In the genomic region with DNA sequence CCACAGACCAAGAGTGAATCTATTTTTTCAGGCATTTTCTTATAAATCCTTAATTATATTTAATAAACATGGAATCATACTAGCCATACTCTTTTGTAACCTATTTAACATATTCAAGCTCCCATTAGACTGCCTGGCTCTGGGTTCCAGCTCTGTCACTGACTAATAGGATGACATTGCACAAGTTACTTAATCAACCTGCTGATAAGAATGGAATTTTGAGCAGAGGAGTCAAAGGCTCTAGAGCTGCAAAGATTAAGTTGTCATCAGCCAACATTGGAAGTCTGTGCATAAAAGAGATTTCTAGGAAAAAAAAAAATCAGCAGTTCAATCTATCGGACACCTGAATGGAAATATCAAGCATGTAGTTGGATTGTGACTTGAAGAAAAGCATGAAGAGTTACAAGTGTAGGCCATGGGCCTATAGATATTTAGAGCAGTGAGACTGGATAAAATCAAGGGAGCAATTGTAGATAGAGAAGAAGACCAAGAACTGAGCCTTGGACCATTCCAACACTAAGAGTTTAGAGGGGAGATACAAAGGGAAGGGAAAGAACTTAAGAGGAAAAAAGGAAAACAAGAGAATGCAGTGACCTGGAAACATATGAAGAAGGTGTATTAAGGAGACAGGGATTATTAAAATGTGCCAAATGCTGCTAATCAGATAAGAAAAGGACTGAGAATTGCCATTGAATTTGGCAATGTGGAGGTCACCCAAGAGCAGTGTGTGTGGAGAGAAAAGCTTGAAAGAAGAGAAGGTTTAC, we compare ENCODE assay signal across 10 cellular contexts. TPM values are rescaled to one million over a fixed set of nuclear protein-coding genes. Genes with fewer than 3 reads are reported as not detected.
DNase-seq lines count a peak whose midpoint lies in the region; ATAC-seq and TF ChIP-seq lines count a peak whose summit lies in the region.
"Had no signal": no experiment of that assay in that cellular context is flagged by ENCODE, and none has a peak within 500 bp of the region (broad histone marks: within the 10 kb centered on the region; RNA-seq: fewer than 3 reads in every experiment).

No MANE protein-coding gene starts in this region.

- peak overlapping the region; percentile 93 for H3K27ac ChIP-seq in mesodermal cell (ENCODE audit: low read depth, low read length, severe bottlenecking)
- peak overlapping the region; percentile 40 to 78 for H3K27ac ChIP-seq in uterus
- H3K27ac ChIP-seq: neural progenitor cell had no signal

- H3K4me1 ChIP-seq in mesodermal cell (ENCODE audit: control insufficient read depth, insufficient read depth, low read length, poor library complexity, severe bottlenecking) = peaks cover 68% of the 10 kb centered on the region
- H3K4me1 ChIP-seq in uterus = no peaks in the 10 kb centered on the region

- no peaks in the 10 kb centered on the region for H3K36me3 ChIP-seq in mesodermal cell (ENCODE audit: control insufficient read depth, insufficient read depth, low read length)
- H3K36me3 ChIP-seq in uterus = no peaks in the 10 kb centered on the region
- H3K36me3 ChIP-seq: neural progenitor cell had no signal

- intact Hi-C loops in uterus (cut with DNase I; ENCODE audit: low total_unique reads) = no loop called here

- no peaks in the 10 kb centered on the region for H3K27me3 ChIP-seq in uterus
- H3K27me3 ChIP-seq: neural progenitor cell had no signal

- no peak overlapping the region for H3K4me3 ChIP-seq in mesodermal cell (ENCODE audit: extremely low read depth, insufficient read depth, low read length, poor library complexity, severe bottlenecking)
- no peak overlapping the region for H3K4me3 ChIP-seq in uterus
- H3K4me3 ChIP-seq: neural progenitor cell had no signal

- 91 to 93% methylated on average over 1 of the region's 1 CpG for WGBS in mesodermal cell (ENCODE audit: insufficient coverage in 2 of 2), 2 experiments

- ATAC-seq in GM18861 (IDR thresholded peaks at IDR 0.05; ENCODE audit: unreplicated experiment) = no peak

- DNase-seq in NCI-H82 (lab: John Stamatoyannopoulos, UW) = peak; percentile 46
- DNase-seq in dermis blood vessel endothelial cell = peak; percentile 20
- DNase-seq in uterus = no peak
- no peak for DNase-seq in activated naive CD4-positive, alpha-beta T cell (lab: John Stamatoyannopoulos, UW)
- DNase-seq in NCI-H2081 (lab: John Stamatoyannopoulos, UW) = no peak
- DNase-seq: caudate nucleus, NCI-H2171 had no signal

- H3K9me3 ChIP-seq in mesodermal cell (ENCODE audit: control insufficient read depth, low read length) = no peaks in the 10 kb centered on the region
- no peaks in the 10 kb centered on the region for H3K9me3 ChIP-seq in uterus

- TF ChIP-seq POLR2A in uterus (IDR thresholded peaks at IDR 0.05) = no peak

- TF ChIP-seq CTCF in uterus (IDR thresholded peaks at IDR 0.05) = no peak

RNA-seq across cellular contexts. Expression of gene HINT3, which starts 11.0 kb away (rescaled TPM):
- total RNA-seq in dermis blood vessel endothelial cell (13.0 and 20.3 TPM in 2 replicates), uterus (10 to 100 TPM; 13.1 to 49.3 (median 23.1) TPM)
- polyA plus RNA-seq in mesodermal cell (2013, experiment 1 of 2) = 12.2 TPM
- polyA plus RNA-seq in mesodermal cell (2013, experiment 2 of 2) = 12.5 TPM

RNA-seq across cellular contexts. Expression of gene TRMT11, which starts 40.8 kb away (rescaled TPM):
- total RNA-seq in dermis blood vessel endothelial cell (17.1 and 18.0 TPM in 2 replicates), uterus (10 to 100 TPM; 21.5 to 69.2 (median 47.8) TPM)
- 22.2 TPM for polyA plus RNA-seq in mesodermal cell (2013, experiment 1 of 2)
- 22.8 TPM for polyA plus RNA-seq in mesodermal cell (2013, experiment 2 of 2)

Comparison
In these comparisons a context has a peak if more than half of its experiments do, and no peak if none do; other contexts are left out.
1. DNase-seq: peak in NCI-H82 (single experiment) and dermis blood vessel endothelial cell (single experiment); none in uterus (0 of 2), activated naive CD4-positive, alpha-beta T cell (0 of 4) and NCI-H2081 (0 of 2).